In the genomic region with DNA sequence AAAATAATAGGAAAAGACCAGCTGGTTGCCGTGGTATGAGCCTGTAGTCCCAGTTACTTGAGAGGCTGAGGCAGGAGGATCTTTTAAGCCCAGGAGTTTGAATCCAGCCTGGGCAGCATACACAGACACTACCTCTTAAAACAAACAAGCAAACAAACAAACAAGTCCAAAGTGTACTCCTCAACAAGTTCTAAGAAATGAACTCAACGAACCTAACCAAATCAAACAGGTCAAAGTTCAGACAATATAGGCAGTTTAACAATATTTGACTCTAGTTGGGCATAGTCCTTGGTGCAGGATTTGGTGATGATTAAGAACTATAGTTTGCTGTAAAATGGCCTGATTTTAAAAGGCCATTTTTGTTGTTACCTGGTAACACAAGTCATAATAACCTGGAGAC, we compare ENCODE assay signal across 27 cellular contexts.
"Had no signal": no experiment of that assay in that cellular context is flagged by ENCODE, and none has a peak within 500 bp of the region (broad histone marks: within the 10 kb centered on the region; RNA-seq: fewer than 3 reads in every experiment).

No MANE protein-coding gene starts in this region.

- H3K9me3 ChIP-seq: ovary, suprapubic skin had no signal

- DNase-seq: dermis blood vessel endothelial cell; effector memory CD4-positive, alpha-beta T cell; foreskin keratinocyte; heart right ventricle; hippocampal formation; left cardiac atrium; left ventricle myocardium inferior; lower lobe of right lung; natural killer cell; occipital lobe; posterior cingulate gyrus; psoas muscle; right cardiac atrium; small intestine; stimulated activated CD4-positive, alpha-beta T cell treated with anti-CD3 and anti-CD28 coated beads, Interleukin-15, amount 100 ng/mL, for 24 hours; stimulated activated CD4-positive, alpha-beta T cell treated with anti-CD3 and anti-CD28 coated beads, Interleukin-2, amount 100 ng/mL, for 48 hours; stimulated activated naive B cell treated with anti-CD40 and anti-IgM and Interleukin-4, amounts not matched to agents 10 μg/mL and 1 μg/mL and 100 μg/mL, for 72 hours; transverse colon; upper lobe of right lung; uterus had no signal

- H3K27me3 ChIP-seq: esophagus muscularis mucosa, gastroesophageal sphincter, heart right ventricle, ovary, suprapubic skin, transverse colon, upper lobe of right lung, uterus had no signal

- H3K4me3 ChIP-seq: coronary artery, esophagus muscularis mucosa, gastroesophageal sphincter, heart right ventricle, left ventricle myocardium inferior, lower lobe of right lung, ovary, psoas muscle, suprapubic skin, transverse colon, upper lobe of right lung, uterus had no signal

- FAIRE-seq: endothelial cell of umbilical vein, islet of Langerhans, small intestine had no signal

- H3K36me3 ChIP-seq: esophagus muscularis mucosa, gastroesophageal sphincter, heart right ventricle, left ventricle myocardium inferior, lower lobe of right lung, ovary, suprapubic skin, transverse colon, upper lobe of right lung, uterus had no signal

- H3K4me1 ChIP-seq: foreskin keratinocyte, heart right ventricle, left ventricle myocardium inferior, lower lobe of right lung, psoas muscle, transverse colon, upper lobe of right lung, uterus had no signal

- H3K27ac ChIP-seq: coronary artery, foreskin keratinocyte, heart right ventricle, left ventricle myocardium inferior, lower lobe of right lung, ovary, psoas muscle, suprapubic skin, upper lobe of right lung had no signal
